1 cellular context compared by ENCODE assay signal in genomic region chr12:93784339-93785086, GRCh38.
TF ChIP-seq lines count a peak whose summit lies in the region.

No MANE protein-coding gene starts in this region.

TF ChIP-seq in GM23338, 12 proteins besides CTCF, POLR2A, EP300 and RAD21 (continued from another document):
- no peak for TF ChIP-seq REST (IDR thresholded peaks at IDR 0.05; ENCODE audit: unreplicated experiment)
- TF ChIP-seq JUNB (IDR thresholded peaks at IDR 0.05; ENCODE audit: unreplicated experiment): no peak
- TF ChIP-seq STAT1 (IDR thresholded peaks at IDR 0.05; ENCODE audit: unreplicated experiment): no peak
- TF ChIP-seq ZNF114 (CRISPR knock-in tag; IDR thresholded peaks at IDR 0.05): no peak
- no peak for TF ChIP-seq CREB1 (CRISPR knock-in tag; IDR thresholded peaks at IDR 0.05; ENCODE audit: low read depth)
- TF ChIP-seq EZH2 (IDR thresholded peaks at IDR 0.05; ENCODE audit: low read depth, unreplicated experiment): no peak
- TF ChIP-seq POLR2AphosphoS5 (IDR thresholded peaks at IDR 0.05; ENCODE audit: low read depth): no peak
- TF ChIP-seq ZNF331 (CRISPR knock-in tag; IDR thresholded peaks at IDR 0.05; ENCODE audit: low read depth): no peak
TF ChIP-seq in GM23338: peak in this region for 0.
